20 cellular contexts compared by ENCODE assay signal in genomic region chr11:134333312-134333711, GRCh38. TPM values are rescaled to one million over a fixed set of nuclear protein-coding genes. Genes with fewer than 3 reads are reported as not detected.
DNase-seq lines count a peak whose midpoint lies in the region; ATAC-seq and TF ChIP-seq lines count a peak whose summit lies in the region.
"Had no signal": no experiment of that assay in that cellular context is flagged by ENCODE, and none has a peak within 500 bp of the region (broad histone marks: within the 10 kb centered on the region; RNA-seq: fewer than 3 reads in every experiment).

No MANE protein-coding gene starts in this region.

- no peak overlapping the region for H3K4me3 ChIP-seq in AG10803 (ENCODE audit: low read length)
- H3K4me3 ChIP-seq in CD4-positive, CD25-positive, alpha-beta regulatory T cell (ENCODE audit: low read depth, low read length): no peak overlapping the region
- H3K4me3 ChIP-seq in MG63: no peak overlapping the region
- H3K4me3 ChIP-seq in WERI-Rb-1 (ENCODE audit: low read depth, low read length): no peak overlapping the region
- no peak overlapping the region for H3K4me3 ChIP-seq in body of pancreas
- H3K4me3 ChIP-seq: mucosa of descending colon had no signal

- H3K9me3 Mint-ChIP-seq in CD4-positive, CD25-positive, alpha-beta regulatory T cell: no peaks in the 10 kb centered on the region
- H3K9me3 Mint-ChIP-seq in activated T-helper 1 cell treated with anti-CD3 and anti-CD28 coated beads, Interleukin-12 subunit alpha, Interleukin-12 subunit beta, Interleukin-2, Interleukin-4 antibody, amounts not matched to agents 30 ng/mL and 10 ng/mL and 1 ng/mL, durations not matched to agents 14 hours and 24 hours and 36 hours: no peaks in the 10 kb centered on the region
- H3K9me3 Mint-ChIP-seq in naive B cell: no peaks in the 10 kb centered on the region

- no peaks in the 10 kb centered on the region for H3K36me3 Mint-ChIP-seq in CD4-positive, CD25-positive, alpha-beta regulatory T cell
- H3K36me3 Mint-ChIP-seq in activated T-helper 1 cell treated with anti-CD3 and anti-CD28 coated beads, Interleukin-12 subunit alpha, Interleukin-12 subunit beta, Interleukin-2, Interleukin-4 antibody, amounts not matched to agents 30 ng/mL and 10 ng/mL and 1 ng/mL, durations not matched to agents 14 hours and 24 hours and 36 hours (ENCODE audit: low read depth): peaks cover 2% of the 10 kb centered on the region
- H3K36me3 Mint-ChIP-seq in naive B cell: no peaks in the 10 kb centered on the region

- no peak overlapping the region for H3K27ac ChIP-seq in CD4-positive, CD25-positive, alpha-beta regulatory T cell (ENCODE audit: insufficient read depth, low read length, poor library complexity, severe bottlenecking)
- H3K27ac ChIP-seq in WERI-Rb-1: no peak overlapping the region
- H3K27ac ChIP-seq in body of pancreas: no peak overlapping the region
- H3K27ac ChIP-seq: dorsolateral prefrontal cortex had no signal

- H3K9me3 ChIP-seq in CD4-positive, CD25-positive, alpha-beta regulatory T cell (ENCODE audit: control insufficient read depth in 2 of 2, low read length in 2 of 2): no peaks in the 10 kb centered on the region
- no peaks in the 10 kb centered on the region for H3K9me3 ChIP-seq in MG63
- no peaks in the 10 kb centered on the region for H3K9me3 ChIP-seq in WERI-Rb-1 (ENCODE audit: severe bottlenecking)
- H3K9me3 ChIP-seq in body of pancreas: no peaks in the 10 kb centered on the region
- H3K9me3 ChIP-seq: BE2C, mucosa of descending colon had no signal

- ATAC-seq in CD4-positive, CD25-positive, alpha-beta regulatory T cell (ENCODE audit: low read depth in 2 of 2): no peak
- ATAC-seq in naive B cell (ENCODE audit: low read depth in 2 of 2) (no peak), body of pancreas (no peak)
- ATAC-seq: left cardiac atrium, mucosa of descending colon had no signal

- DNase-seq in AG10803 (ENCODE audit: low read depth) (peak; percentile 1), naive B cell (no peak), MG63 (no peak), WERI-Rb-1 (no peak), body of pancreas (no peak)
- DNase-seq in CD4-positive, CD25-positive, alpha-beta regulatory T cell: no peak
- no peak for DNase-seq in activated T-helper 1 cell treated with anti-CD3 and anti-CD28 coated beads, Interleukin-12 subunit alpha, Interleukin-12 subunit beta, Interleukin-2, Interleukin-4 antibody, amounts not matched to agents 30 ng/mL and 10 ng/mL and 1 ng/mL, durations not matched to agents 14 hours and 24 hours and 36 hours (ENCODE audit: low spot score)
- DNase-seq: activated CD4-positive, alpha-beta T cell treated with anti-CD3 and anti-CD28 coated beads, Interleukin-2, amount 50 U/mL, for 4 hours; activated gamma-delta T cell; BE2C; dorsolateral prefrontal cortex; GOT3; hippocampal formation; Kasumi-1; left cardiac atrium; mucosa of descending colon; NCI-H1694; NCI-H446 treated with DMSO at 0.1 percent for 48 hours; SHP77 had no signal

- peak overlapping the region; percentile 80 to 95 (median 84) for H3K4me3 Mint-ChIP-seq in CD4-positive, CD25-positive, alpha-beta regulatory T cell
- peak overlapping the region; percentile 83 for H3K4me3 Mint-ChIP-seq in activated T-helper 1 cell treated with anti-CD3 and anti-CD28 coated beads, Interleukin-12 subunit alpha, Interleukin-12 subunit beta, Interleukin-2, Interleukin-4 antibody, amounts not matched to agents 30 ng/mL and 10 ng/mL and 1 ng/mL, durations not matched to agents 14 hours and 24 hours and 36 hours
- peak overlapping the region in 6 of 8 donors; percentile 44 to 86 (median 79) for H3K4me3 Mint-ChIP-seq in naive B cell

- H3K36me3 ChIP-seq in CD4-positive, CD25-positive, alpha-beta regulatory T cell (ENCODE audit: control insufficient read depth, insufficient read depth, low read length): no peaks in the 10 kb centered on the region
- no peaks in the 10 kb centered on the region for H3K36me3 ChIP-seq in MG63
- H3K36me3 ChIP-seq in WERI-Rb-1: peaks cover 15% of the 10 kb centered on the region
- H3K36me3 ChIP-seq in body of pancreas (replicated peaks in 1 of 2; ENCODE audit: insufficient read depth in 1 of 2, low read depth in 2 of 2): no peaks in the 10 kb centered on the region
- H3K36me3 ChIP-seq: BE2C had no signal

- peaks cover 14% of the 10 kb centered on the region for H3K27me3 ChIP-seq in CD4-positive, CD25-positive, alpha-beta regulatory T cell (ENCODE audit: control insufficient read depth, insufficient read depth, low read length)
- 0 out of 2 replicates have a peak, but pooled peaks cover 2% of the 10 kb centered on the region for H3K27me3 ChIP-seq in MG63
- no peaks in the 10 kb centered on the region for H3K27me3 ChIP-seq in WERI-Rb-1 (ENCODE audit: insufficient read depth, low read depth, severe bottlenecking)
- no peaks in the 10 kb centered on the region for H3K27me3 ChIP-seq in body of pancreas

- no peak for TF ChIP-seq POLR2A in body of pancreas (IDR thresholded peaks at IDR 0.05)

- intact Hi-C loops in activated T-helper 1 cell treated with anti-CD3 and anti-CD28 coated beads, Interleukin-12 subunit alpha, Interleukin-12 subunit beta, Interleukin-2, Interleukin-4 antibody, amounts not matched to agents 30 ng/mL and 10 ng/mL and 1 ng/mL, durations not matched to agents 14 hours and 24 hours and 36 hours (cut with micrococcal nuclease): loop anchor here (5.0 to 10.0 kb wide), 2 partner anchors 299 to 376 kb away; partner anchors contain the start of gene IGSF9B
- intact Hi-C loops in body of pancreas (cut with DNase I): no loop called here

- peak overlapping the region in 1 of 3 donors; percentile 83 for H3K27ac Mint-ChIP-seq in CD4-positive, CD25-positive, alpha-beta regulatory T cell
- no peak overlapping the region for H3K27ac Mint-ChIP-seq in activated T-helper 1 cell treated with anti-CD3 and anti-CD28 coated beads, Interleukin-12 subunit alpha, Interleukin-12 subunit beta, Interleukin-2, Interleukin-4 antibody, amounts not matched to agents 30 ng/mL and 10 ng/mL and 1 ng/mL, durations not matched to agents 14 hours and 24 hours and 36 hours
- H3K27ac Mint-ChIP-seq in naive B cell: peak overlapping the region in 1 of 6 donors; percentile 52

- H3K4me1 Mint-ChIP-seq in CD4-positive, CD25-positive, alpha-beta regulatory T cell: peaks cover 0 to 14% (median 5%) of the 10 kb centered on the region in 4 donors
- H3K4me1 Mint-ChIP-seq in activated T-helper 1 cell treated with anti-CD3 and anti-CD28 coated beads, Interleukin-12 subunit alpha, Interleukin-12 subunit beta, Interleukin-2, Interleukin-4 antibody, amounts not matched to agents 30 ng/mL and 10 ng/mL and 1 ng/mL, durations not matched to agents 14 hours and 24 hours and 36 hours (ENCODE audit: low read depth): peaks cover 24% of the 10 kb centered on the region
- peaks cover 4 to 18% (median 6%) of the 10 kb centered on the region in 3 donors for H3K4me1 Mint-ChIP-seq in naive B cell

- H3K4me1 ChIP-seq in CD4-positive, CD25-positive, alpha-beta regulatory T cell (ENCODE audit: control insufficient read depth, insufficient read depth, low read length, poor library complexity, severe bottlenecking): peaks cover 17% of the 10 kb centered on the region
- H3K4me1 ChIP-seq in body of pancreas: peaks cover 20% of the 10 kb centered on the region
- H3K4me1 ChIP-seq: BE2C had no signal

- 85 to 90% methylated on average over 3 to 7 of the region's 7 CpGs for WGBS in body of pancreas, 2 donors

- TF ChIP-seq CTCF in AG10803 (conservative IDR thresholded peaks at IDR 0.05; ENCODE audit: low read length): no peak
- no peak for TF ChIP-seq CTCF in WERI-Rb-1 (IDR thresholded peaks at IDR 0.05; ENCODE audit: low read depth, low read length)
- no peak for TF ChIP-seq CTCF in body of pancreas (IDR thresholded peaks at IDR 0.05)

- peaks cover 34% of the 10 kb centered on the region for H3K27me3 Mint-ChIP-seq in CD4-positive, CD25-positive, alpha-beta regulatory T cell
- H3K27me3 Mint-ChIP-seq in activated T-helper 1 cell treated with anti-CD3 and anti-CD28 coated beads, Interleukin-12 subunit alpha, Interleukin-12 subunit beta, Interleukin-2, Interleukin-4 antibody, amounts not matched to agents 30 ng/mL and 10 ng/mL and 1 ng/mL, durations not matched to agents 14 hours and 24 hours and 36 hours (ENCODE audit: insufficient read depth): peaks cover 36% of the 10 kb centered on the region
- H3K27me3 Mint-ChIP-seq in naive B cell: peaks cover 32 to 64% (median 40%) of the 10 kb centered on the region in 3 donors

RNA-seq across cellular contexts. Expression of gene GLB1L2, which starts 1.5 kb away (rescaled TPM):
- 0.54 TPM for total RNA-seq in CD4-positive, CD25-positive, alpha-beta regulatory T cell
- under 1 TPM in 3 of 4 donors, not detected in 1; 0.11 to 0.79 (median 0.53) TPM for polyA plus RNA-seq in CD4-positive, CD25-positive, alpha-beta regulatory T cell
- 8.9 and 11.5 TPM in 2 replicates for total RNA-seq in activated T-helper 1 cell treated with anti-CD3 and anti-CD28 coated beads, Interleukin-12 subunit alpha, Interleukin-12 subunit beta, Interleukin-2, Interleukin-4 antibody, amounts not matched to agents 30 ng/mL and 10 ng/mL and 1 ng/mL, durations not matched to agents 14 hours and 24 hours and 36 hours
- under 1 TPM in 3 of 6 donors, not detected in 3; 0.09 to 0.25 (median 0.19) TPM for polyA plus RNA-seq in naive B cell (ENCODE audit: low read depth in 6 of 6)
- total RNA-seq in MG63 (2014; rRNA removed; shearing (Covaris generic); ENCODE audit: low replicate concordance): 11.6 and 15.0 TPM in 2 replicates
- 10 to 100 TPM in 1 of 2 donors, 1 to 10 TPM in 1; 9.1 to 10.9 TPM for total RNA-seq in body of pancreas

RNA-seq across cellular contexts. Expression of gene GLB1L3, which starts 57.1 kb away (rescaled TPM):
- 2.0 TPM for total RNA-seq in CD4-positive, CD25-positive, alpha-beta regulatory T cell
- polyA plus RNA-seq in CD4-positive, CD25-positive, alpha-beta regulatory T cell: 1 to 10 TPM; 2.1 to 3.0 (median 2.3) TPM
- total RNA-seq in activated T-helper 1 cell treated with anti-CD3 and anti-CD28 coated beads, Interleukin-12 subunit alpha, Interleukin-12 subunit beta, Interleukin-2, Interleukin-4 antibody, amounts not matched to agents 30 ng/mL and 10 ng/mL and 1 ng/mL, durations not matched to agents 14 hours and 24 hours and 36 hours: 14.6 and 16.1 TPM in 2 replicates
- not detected for polyA plus RNA-seq in naive B cell (ENCODE audit: low read depth in 6 of 6)
- total RNA-seq in MG63 (2014; rRNA removed; shearing (Covaris generic); ENCODE audit: low replicate concordance): not detected in 2 replicates
- total RNA-seq in body of pancreas: 1 to 10 TPM in 1 of 2 donors, not detected in 1; 1.3 TPM
- total RNA-seq: fibroblast of lung, left cardiac atrium had no signal
- polyA plus RNA-seq: fibroblast of lung had no signal
